ENCODE assay signal across 11 cellular contexts in the genomic region with DNA sequence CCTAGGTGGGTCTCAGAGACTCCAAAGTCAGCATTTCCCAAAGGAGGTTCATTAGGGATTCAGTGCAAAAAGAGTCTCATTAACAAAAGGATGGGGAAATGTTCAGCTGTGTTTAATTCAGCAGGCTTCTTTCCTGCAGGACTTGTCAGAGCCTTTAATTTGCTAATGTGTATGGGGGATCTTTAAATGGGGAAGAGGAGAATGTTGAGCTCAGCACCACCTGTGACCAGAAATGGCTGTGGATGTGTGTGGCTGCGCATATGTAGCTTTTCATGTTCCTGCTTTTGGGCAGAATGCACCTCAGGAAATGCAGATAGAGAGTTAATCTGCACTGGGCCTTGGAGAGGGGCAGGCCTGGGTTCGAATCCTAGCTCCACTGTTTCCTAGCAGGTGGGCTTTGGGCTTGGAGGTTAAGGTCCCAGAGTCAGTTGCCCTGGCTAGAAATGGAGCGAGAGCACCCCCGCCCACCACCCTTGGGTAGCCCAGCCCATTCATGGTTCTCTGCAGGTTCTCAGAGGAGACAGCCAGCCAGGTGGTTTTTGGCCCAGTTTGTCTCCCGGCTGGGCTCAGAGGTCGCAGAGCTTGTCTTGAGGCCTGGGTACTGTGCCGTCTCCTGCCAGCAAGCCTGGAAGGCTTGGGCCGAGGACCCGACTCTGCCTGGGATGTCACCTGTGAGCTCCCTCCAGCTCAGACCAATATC. TPM values are rescaled to one million over a fixed set of nuclear protein-coding genes. Genes with fewer than 3 reads are reported as not detected.
A peak's percentile ranks its signal among the peaks of the same experiment; 100 is the strongest.
DNase-seq lines count a peak whose midpoint lies in the region; ATAC-seq and TF ChIP-seq lines count a peak whose summit lies in the region.
"Had no signal": no experiment of that assay in that cellular context is flagged by ENCODE, and none has a peak within 500 bp of the region (broad histone marks: within the 10 kb centered on the region; RNA-seq: fewer than 3 reads in every experiment).

No MANE protein-coding gene starts in this region.

- TF ChIP-seq POLR2A in GM19099 (IDR thresholded peaks at IDR 0.05; ENCODE audit: extremely low read depth, insufficient read length, low read depth): peak; percentile 8

- TF ChIP-seq CTCF in tibial artery (IDR thresholded peaks at IDR 0.05): no peak

- no peaks in the 10 kb centered on the region for H3K27me3 ChIP-seq in CD4-positive, alpha-beta memory T cell (ENCODE audit: insufficient read depth, low read length)
- H3K27me3 ChIP-seq in tibial artery: no peaks in the 10 kb centered on the region
- H3K27me3 ChIP-seq: vagina had no signal

- H3K9me3 ChIP-seq in CD4-positive, alpha-beta memory T cell (ENCODE audit: control insufficient read depth in 1 of 2, low read length in 2 of 2): no peaks in the 10 kb centered on the region
- no peaks in the 10 kb centered on the region for H3K9me3 ChIP-seq in tibial artery
- H3K9me3 ChIP-seq: prostate gland, vagina had no signal

- H3K36me3 ChIP-seq in CD4-positive, alpha-beta memory T cell (ENCODE audit: insufficient read depth, low read length): peaks cover 8% of the 10 kb centered on the region
- H3K36me3 ChIP-seq in tibial artery: no peaks in the 10 kb centered on the region
- H3K36me3 ChIP-seq: prostate gland, vagina had no signal

- peak overlapping the region; percentile 96 to 99 (median 98) for H3K27ac Mint-ChIP-seq in CD4-positive, alpha-beta memory T cell
- H3K27ac Mint-ChIP-seq in naive thymus-derived CD8-positive, alpha-beta T cell: peak overlapping the region; percentile 95 to 99 (median 97)

- intact Hi-C loops in CD4-positive, alpha-beta memory T cell (cut with micrococcal nuclease): no loop called here
- intact Hi-C loops in tibial artery (cut with DNase I; ENCODE audit: low total_unique reads): no loop called here

- peak in 1 of 5 donors; percentile 19 for DNase-seq in CD4-positive, alpha-beta memory T cell
- DNase-seq in activated T-cell treated with anti-CD3 and anti-CD28 coated beads, Interleukin-2, amount 50 U/mL, for 4 hours: no peak
- peak in 1 of 10 donors; percentile 6 for DNase-seq in naive thymus-derived CD8-positive, alpha-beta T cell
- DNase-seq in tibial artery (no peak), SHP77 (lab: John Stamatoyannopoulos, UW) (no peak), LoVo (ENCODE audit: low spot score) (no peak), GM03348 (ENCODE audit: low spot score) (no peak)
- DNase-seq: activated gamma-delta T cell treated with Interleukin-2 at 50 U/mL for 16 hours had no signal

- no peaks in the 10 kb centered on the region for H3K27me3 Mint-ChIP-seq in CD4-positive, alpha-beta memory T cell
- no peaks in the 10 kb centered on the region for H3K27me3 Mint-ChIP-seq in activated T-cell treated with anti-CD3 and anti-CD28 coated beads, Interleukin-2, amount 50 U/mL, for 4 hours (ENCODE audit: low read depth)
- no peaks in the 10 kb centered on the region for H3K27me3 Mint-ChIP-seq in naive thymus-derived CD8-positive, alpha-beta T cell

- H3K36me3 Mint-ChIP-seq in CD4-positive, alpha-beta memory T cell: peaks cover 11 to 51% of the 10 kb centered on the region in 2 donors
- peaks cover 8% of the 10 kb centered on the region for H3K36me3 Mint-ChIP-seq in activated T-cell treated with anti-CD3 and anti-CD28 coated beads, Interleukin-2, amount 50 U/mL, for 4 hours (ENCODE audit: insufficient read depth)
- H3K36me3 Mint-ChIP-seq in naive thymus-derived CD8-positive, alpha-beta T cell: peaks cover 0 to 10% (median 0%) of the 10 kb centered on the region in 3 donors

- peaks cover 0 to 3% (median 0%) of the 10 kb centered on the region in 8 donors for H3K9me3 Mint-ChIP-seq in CD4-positive, alpha-beta memory T cell
- peaks cover 4% of the 10 kb centered on the region for H3K9me3 Mint-ChIP-seq in activated T-cell treated with anti-CD3 and anti-CD28 coated beads, Interleukin-2, amount 50 U/mL, for 4 hours
- no peaks in the 10 kb centered on the region for H3K9me3 Mint-ChIP-seq in naive thymus-derived CD8-positive, alpha-beta T cell

- POLR2A ChIA-PET in CD4-positive, alpha-beta memory T cell (lab: Charles Lee; ENCODE audit: partially characterized antibody): interaction anchor here (0.9 to 12.4 kb wide), 21 partner anchors 7 to 506 kb away, joined by 3 to 252 read pairs (median 8); a partner anchor contains a TSS
- POLR2A ChIA-PET in naive thymus-derived CD8-positive, alpha-beta T cell (lab: Charles Lee): interaction anchor here (0.5 to 15.0 kb wide), 11 partner anchors 8 to 1667 kb away, joined by 3 to 238 read pairs (median 7); a partner anchor contains a TSS

- CTCF ChIA-PET in CD4-positive, alpha-beta memory T cell (lab: Charles Lee; ENCODE audit: partially characterized antibody): interaction anchor here (0.9 to 15.2 kb wide), 14 partner anchors 8 to 392 kb away, joined by 3 to 155 read pairs (median 4); a partner anchor contains a TSS

- no peak for ATAC-seq in activated T-cell treated with anti-CD3 and anti-CD28 coated beads, Interleukin-2, amount 50 U/mL, for 4 hours
- ATAC-seq in naive thymus-derived CD8-positive, alpha-beta T cell: no peak

- peaks cover 98% of the 10 kb centered on the region for H3K4me1 ChIP-seq in CD4-positive, alpha-beta memory T cell (ENCODE audit: insufficient read depth, low read length)
- H3K4me1 ChIP-seq in tibial artery: no peaks in the 10 kb centered on the region
- H3K4me1 ChIP-seq: prostate gland had no signal

- H3K4me3 ChIP-seq in CD4-positive, alpha-beta memory T cell (ENCODE audit: low read length in 2 of 2): peak overlapping the region; percentile 77 to 84
- H3K4me3 ChIP-seq in tibial artery: no peak overlapping the region
- H3K4me3 ChIP-seq: prostate gland had no signal

- H3K4me1 Mint-ChIP-seq in CD4-positive, alpha-beta memory T cell: peaks cover 63 to 100% (median 90%) of the 10 kb centered on the region in 4 donors
- H3K4me1 Mint-ChIP-seq in activated T-cell treated with anti-CD3 and anti-CD28 coated beads, Interleukin-2, amount 50 U/mL, for 4 hours (ENCODE audit: low read depth): peaks cover 97% of the 10 kb centered on the region
- H3K4me1 Mint-ChIP-seq in naive thymus-derived CD8-positive, alpha-beta T cell: peaks cover 58 to 100% (median 95%) of the 10 kb centered on the region in 4 donors

- H3K27ac ChIP-seq in CD4-positive, alpha-beta memory T cell (ENCODE audit: low read depth, low read length): peak overlapping the region; percentile 71
- H3K27ac ChIP-seq in tibial artery: no peak overlapping the region
- H3K27ac ChIP-seq: prostate gland had no signal

- peak overlapping the region; percentile 90 to 98 (median 92) for H3K4me3 Mint-ChIP-seq in CD4-positive, alpha-beta memory T cell
- peak overlapping the region; percentile 93 for H3K4me3 Mint-ChIP-seq in activated T-cell treated with anti-CD3 and anti-CD28 coated beads, Interleukin-2, amount 50 U/mL, for 4 hours
- H3K4me3 Mint-ChIP-seq in naive thymus-derived CD8-positive, alpha-beta T cell: peak overlapping the region; percentile 67 to 94 (median 90)

RNA-seq across cellular contexts. Expression of a gene that starts 9.2 kb away (rescaled TPM):
- 100 to 1,000 TPM; 230 to 235 TPM for total RNA-seq in CD4-positive, alpha-beta memory T cell
- 10 to 100 TPM; 34.8 to 69.7 TPM for polyA plus RNA-seq in CD4-positive, alpha-beta memory T cell
- 10 to 100 TPM; 61.7 to 77.6 (median 70.7) TPM for total RNA-seq in activated T-cell treated with anti-CD3 and anti-CD28 coated beads, Interleukin-2, amount 50 U/mL, for 4 hours
- total RNA-seq in naive thymus-derived CD8-positive, alpha-beta T cell: 100 to 1,000 TPM; 133 to 135 TPM
- polyA plus RNA-seq in naive thymus-derived CD8-positive, alpha-beta T cell: 10 to 100 TPM; 60.1 to 72.8 (median 64.6) TPM

Comparison
In these comparisons a context has a peak if more than half of its experiments do, and no peak if none do; other contexts are left out.
1. H3K4me3 ChIP-seq: peak in CD4-positive, alpha-beta memory T cell (2 of 2); none in tibial artery (0 of 2).
2. Peak in every context shown above with its lines, with median percentiles within 50 percentile points of each other: H3K4me3 Mint-ChIP-seq.